ENCODE assay signal across 1 cellular context in genomic region chr10:71728218-71728737, GRCh38.
TF ChIP-seq lines count a peak whose summit lies in the region.

No MANE protein-coding gene starts in this region.

TF ChIP-seq in IMR-90, 13 proteins besides CTCF, POLR2A, EP300 and RAD21 (continued from another document):
- TF ChIP-seq RFX5 (IDR thresholded peaks at IDR 0.05; ENCODE audit: low read depth, low read length) (no peak), ELK1 (IDR thresholded peaks at IDR 0.05; ENCODE audit: borderline replicate concordance, low read depth, low read length) (no peak), CHD1 (IDR thresholded peaks at IDR 0.05; ENCODE audit: low read depth, low read length) (no peak), NFE2L2 (IDR thresholded peaks at IDR 0.05; ENCODE audit: low read depth, low read length) (no peak)
